Comparison of ENCODE assay signal across 10 cellular contexts in the genomic region with DNA sequence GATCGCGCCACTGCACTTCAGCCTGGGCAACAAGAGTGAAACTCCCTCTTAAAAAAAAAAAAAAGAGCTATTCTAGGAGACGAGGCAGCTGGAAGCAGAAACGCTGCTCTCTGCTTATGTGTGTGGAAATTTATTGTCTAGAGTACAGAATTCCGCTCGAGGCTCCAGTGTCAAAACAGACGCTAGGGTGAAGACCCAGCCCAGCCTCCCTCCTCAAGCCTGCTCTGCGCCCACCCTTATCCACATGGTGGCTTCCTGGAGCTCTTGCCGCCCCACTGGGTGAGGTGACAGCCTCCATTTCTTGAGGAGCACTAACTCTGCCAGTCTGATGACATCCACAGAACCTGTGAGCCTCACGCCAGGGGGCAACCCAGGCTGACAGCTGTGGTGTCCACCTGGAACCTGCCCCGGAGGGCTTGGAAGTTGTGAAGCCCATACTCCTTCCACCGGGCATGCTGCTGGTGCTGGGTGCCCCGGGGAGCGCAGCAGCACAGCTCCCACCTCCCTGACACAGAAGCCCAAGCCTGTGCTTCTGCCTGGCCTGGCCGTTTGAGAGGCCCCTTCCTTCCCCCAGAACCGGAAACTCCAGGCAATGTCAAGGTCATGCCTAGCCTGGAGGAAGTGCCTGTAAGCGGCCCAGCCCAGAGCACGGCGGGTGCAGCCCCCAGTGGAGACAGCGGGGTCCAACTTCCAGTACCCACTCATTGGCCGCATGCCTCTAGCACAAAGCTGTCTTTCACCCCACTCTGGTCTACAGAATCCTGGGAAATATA. TPM values are rescaled to one million over a fixed set of nuclear protein-coding genes. Genes with fewer than 3 reads are reported as not detected.
DNase-seq lines count a peak whose midpoint lies in the region; ATAC-seq and TF ChIP-seq lines count a peak whose summit lies in the region.
"Had no signal": no experiment of that assay in that cellular context is flagged by ENCODE, and none has a peak within 500 bp of the region (broad histone marks: within the 10 kb centered on the region; RNA-seq: fewer than 3 reads in every experiment).

No MANE protein-coding gene starts in this region.

- intact Hi-C loops in CD4-positive, alpha-beta T cell (cut with DNase I, micrococcal nuclease) = no loop called here

- H3K4me3 ChIP-seq in upper lobe of left lung = no peak overlapping the region

- peaks cover 20 to 30% (median 25%) of the 10 kb centered on the region in 4 donors for H3K4me1 ChIP-seq in upper lobe of left lung

- WGBS in upper lobe of left lung, 2 donors = 39 to 50% methylated on average over 10 to 19 of the region's 21 CpGs

- no peak overlapping the region for H3K4me3 Mint-ChIP-seq in WTC11
- H3K4me3 Mint-ChIP-seq in CD4-positive, alpha-beta T cell = no peak overlapping the region
- H3K4me3 Mint-ChIP-seq: activated T-cell treated with anti-CD3 and anti-CD28 coated beads, Interleukin-2, amount 50 U/mL, for 72 hours had no signal

- H3K4me1 Mint-ChIP-seq in WTC11 = peaks cover 23% of the 10 kb centered on the region
- no peaks in the 10 kb centered on the region for H3K4me1 Mint-ChIP-seq in CD4-positive, alpha-beta T cell (ENCODE audit: low read depth)

- POLR2A ChIA-PET in WTC11 (lab: Charles Lee) = no interaction called here
- POLR2A ChIA-PET in CD4-positive, alpha-beta T cell (lab: Charles Lee) = no interaction called here

- H3K27me3 Mint-ChIP-seq in WTC11 (ENCODE audit: low read depth) = peaks cover 18% of the 10 kb centered on the region
- peaks cover 33% of the 10 kb centered on the region for H3K27me3 Mint-ChIP-seq in CD4-positive, alpha-beta T cell

- H3K9me3 ChIP-seq in upper lobe of left lung = no peaks in the 10 kb centered on the region
- H3K9me3 ChIP-seq in CD4-positive, alpha-beta T cell (ENCODE audit: control insufficient read depth, low read length) = no peaks in the 10 kb centered on the region

- no peak overlapping the region for H3K27ac Mint-ChIP-seq in WTC11
- no peak overlapping the region for H3K27ac Mint-ChIP-seq in CD4-positive, alpha-beta T cell
- H3K27ac Mint-ChIP-seq: activated T-cell treated with anti-CD3 and anti-CD28 coated beads, Interleukin-2, amount 50 U/mL, for 72 hours had no signal

- H3K36me3 Mint-ChIP-seq in WTC11 = no peaks in the 10 kb centered on the region
- H3K36me3 Mint-ChIP-seq in CD4-positive, alpha-beta T cell (ENCODE audit: low read depth) = no peaks in the 10 kb centered on the region

- no peak for TF ChIP-seq EP300 in upper lobe of left lung (IDR thresholded peaks at IDR 0.05)

- H3K36me3 ChIP-seq in upper lobe of left lung = no peaks in the 10 kb centered on the region

- no peaks in the 10 kb centered on the region for H3K27me3 ChIP-seq in upper lobe of left lung
- H3K27me3 ChIP-seq in CD4-positive, alpha-beta T cell (ENCODE audit: control insufficient read depth, insufficient read depth, low read length) = peaks cover 21% of the 10 kb centered on the region

- ATAC-seq in WTC11 (peak; percentile 8; the same call in 1 of the 2 replicates), left lobe of liver (peak; percentile 33), upper lobe of left lung (ENCODE audit: low FRiP score in 2 of 2) (peak; percentile 17 to 57), GM21529 (IDR thresholded peaks at IDR 0.05; ENCODE audit: unreplicated experiment) (no peak)
- no peak for ATAC-seq in CD4-positive, alpha-beta T cell (ENCODE audit: poor library complexity)
- ATAC-seq: activated T-cell treated with anti-CD3 and anti-CD28 coated beads, Interleukin-2, amount 50 U/mL, for 72 hours had no signal

- peak overlapping the region; percentile 12 to 63 (median 58) for H3K27ac ChIP-seq in upper lobe of left lung
- H3K27ac ChIP-seq in CD4-positive, alpha-beta T cell (ENCODE audit: low read depth, low read length) = no peak overlapping the region

- CTCF ChIA-PET in WTC11 (lab: Charles Lee) = interaction anchor here (0.9 to 1.9 kb wide), 3 partner anchors 14 to 32 kb away, joined by 3 to 5 read pairs (median 4); no protein-coding TSS in a partner anchor
- CTCF ChIA-PET in CD4-positive, alpha-beta T cell (lab: Charles Lee) = interaction anchor here (1.5 kb wide), 1 partner anchor 31 kb away, joined by 3 read pairs; no protein-coding TSS in a partner anchor

- H3K9me3 Mint-ChIP-seq in WTC11 = no peaks in the 10 kb centered on the region
- H3K9me3 Mint-ChIP-seq in CD4-positive, alpha-beta T cell = no peaks in the 10 kb centered on the region
- H3K9me3 Mint-ChIP-seq: activated T-cell treated with anti-CD3 and anti-CD28 coated beads, Interleukin-2, amount 50 U/mL, for 72 hours had no signal

- TF ChIP-seq CTCF in WTC11 (IDR thresholded peaks at IDR 0.05) = no peak
- TF ChIP-seq CTCF in upper lobe of left lung (IDR thresholded peaks at IDR 0.05) = no peak
- no peak for TF ChIP-seq CTCF in CD4-positive, alpha-beta T cell (IDR thresholded peaks at IDR 0.05)

- DNase-seq in NCI-H510A treated with DMSO at 0.1 percent for 48 hours (lab: John Stamatoyannopoulos, UW) (peak; percentile 18), NCI-H510A (lab: John Stamatoyannopoulos, UW) (no peak), WTC11 (ENCODE audit: low spot score) (peak; percentile 29), left lobe of liver (ENCODE audit: low spot score) (no peak), upper lobe of left lung (no peak), NCI-H187 (lab: John Stamatoyannopoulos, UW) (no peak)
- no peak for DNase-seq in CD4-positive, alpha-beta T cell
- DNase-seq: activated T-cell treated with anti-CD3 and anti-CD28 coated beads, Interleukin-2, amount 50 U/mL, for 72 hours had no signal

- no peak for TF ChIP-seq POLR2A in upper lobe of left lung (IDR thresholded peaks at IDR 0.05)

TF ChIP-seq in WTC11, 78 proteins besides CTCF, POLR2A, EP300 and RAD21 (continues in another document):
- TF ChIP-seq RORB (CRISPR knock-in tag; IDR thresholded peaks at IDR 0.05) (no peak), SP1 (CRISPR knock-in tag; conservative IDR thresholded peaks at IDR 0.05) (no peak), ZNF396 (CRISPR knock-in tag; IDR thresholded peaks at IDR 0.05; ENCODE audit: borderline replicate concordance) (no peak), ZNF232 (CRISPR knock-in tag; IDR thresholded peaks at IDR 0.05) (no peak), ZNF416 (CRISPR knock-in tag; IDR thresholded peaks at IDR 0.05) (no peak), JUN (CRISPR knock-in tag; IDR thresholded peaks at IDR 0.05) (no peak)
- TF ChIP-seq, protein P1, sequence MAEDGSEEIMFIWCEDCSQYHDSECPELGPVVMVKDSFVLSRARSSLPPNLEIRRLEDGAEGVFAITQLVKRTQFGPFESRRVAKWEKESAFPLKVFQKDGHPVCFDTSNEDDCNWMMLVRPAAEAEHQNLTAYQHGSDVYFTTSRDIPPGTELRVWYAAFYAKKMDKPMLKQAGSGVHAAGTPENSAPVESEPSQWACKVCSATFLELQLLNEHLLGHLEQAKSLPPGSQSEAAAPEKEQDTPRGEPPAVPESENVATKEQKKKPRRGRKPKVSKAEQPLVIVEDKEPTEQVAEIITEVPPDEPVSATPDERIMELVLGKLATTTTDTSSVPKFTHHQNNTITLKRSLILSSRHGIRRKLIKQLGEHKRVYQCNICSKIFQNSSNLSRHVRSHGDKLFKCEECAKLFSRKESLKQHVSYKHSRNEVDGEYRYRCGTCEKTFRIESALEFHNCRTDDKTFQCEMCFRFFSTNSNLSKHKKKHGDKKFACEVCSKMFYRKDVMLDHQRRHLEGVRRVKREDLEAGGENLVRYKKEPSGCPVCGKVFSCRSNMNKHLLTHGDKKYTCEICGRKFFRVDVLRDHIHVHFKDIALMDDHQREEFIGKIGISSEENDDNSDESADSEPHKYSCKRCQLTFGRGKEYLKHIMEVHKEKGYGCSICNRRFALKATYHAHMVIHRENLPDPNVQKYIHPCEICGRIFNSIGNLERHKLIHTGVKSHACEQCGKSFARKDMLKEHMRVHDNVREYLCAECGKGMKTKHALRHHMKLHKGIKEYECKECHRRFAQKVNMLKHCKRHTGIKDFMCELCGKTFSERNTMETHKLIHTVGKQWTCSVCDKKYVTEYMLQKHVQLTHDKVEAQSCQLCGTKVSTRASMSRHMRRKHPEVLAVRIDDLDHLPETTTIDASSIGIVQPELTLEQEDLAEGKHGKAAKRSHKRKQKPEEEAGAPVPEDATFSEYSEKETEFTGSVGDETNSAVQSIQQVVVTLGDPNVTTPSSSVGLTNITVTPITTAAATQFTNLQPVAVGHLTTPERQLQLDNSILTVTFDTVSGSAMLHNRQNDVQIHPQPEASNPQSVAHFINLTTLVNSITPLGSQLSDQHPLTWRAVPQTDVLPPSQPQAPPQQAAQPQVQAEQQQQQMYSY (CRISPR knock-in tag; IDR thresholded peaks at IDR 0.05) = no peak
- TF ChIP-seq, protein P2, sequence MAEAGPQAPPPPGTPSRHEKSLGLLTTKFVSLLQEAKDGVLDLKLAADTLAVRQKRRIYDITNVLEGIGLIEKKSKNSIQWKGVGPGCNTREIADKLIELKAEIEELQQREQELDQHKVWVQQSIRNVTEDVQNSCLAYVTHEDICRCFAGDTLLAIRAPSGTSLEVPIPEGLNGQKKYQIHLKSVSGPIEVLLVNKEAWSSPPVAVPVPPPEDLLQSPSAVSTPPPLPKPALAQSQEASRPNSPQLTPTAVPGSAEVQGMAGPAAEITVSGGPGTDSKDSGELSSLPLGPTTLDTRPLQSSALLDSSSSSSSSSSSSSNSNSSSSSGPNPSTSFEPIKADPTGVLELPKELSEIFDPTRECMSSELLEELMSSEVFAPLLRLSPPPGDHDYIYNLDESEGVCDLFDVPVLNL (CRISPR knock-in tag; IDR thresholded peaks at IDR 0.05; ENCODE audit: borderline replicate concordance, low read depth) = no peak
- TF ChIP-seq, protein P3, sequence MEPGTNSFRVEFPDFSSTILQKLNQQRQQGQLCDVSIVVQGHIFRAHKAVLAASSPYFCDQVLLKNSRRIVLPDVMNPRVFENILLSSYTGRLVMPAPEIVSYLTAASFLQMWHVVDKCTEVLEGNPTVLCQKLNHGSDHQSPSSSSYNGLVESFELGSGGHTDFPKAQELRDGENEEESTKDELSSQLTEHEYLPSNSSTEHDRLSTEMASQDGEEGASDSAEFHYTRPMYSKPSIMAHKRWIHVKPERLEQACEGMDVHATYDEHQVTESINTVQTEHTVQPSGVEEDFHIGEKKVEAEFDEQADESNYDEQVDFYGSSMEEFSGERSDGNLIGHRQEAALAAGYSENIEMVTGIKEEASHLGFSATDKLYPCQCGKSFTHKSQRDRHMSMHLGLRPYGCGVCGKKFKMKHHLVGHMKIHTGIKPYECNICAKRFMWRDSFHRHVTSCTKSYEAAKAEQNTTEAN (CRISPR knock-in tag; IDR thresholded peaks at IDR 0.05) = no peak

RNA-seq across cellular contexts. Expression of a gene that starts 49.4 kb away (rescaled TPM):
- total RNA-seq in WTC11 (2021) (3.0 to 3.3 TPM (median 3.1 TPM) in 3 replicates), left lobe of liver (1.3 TPM), upper lobe of left lung (1 to 10 TPM in 2 of 6 donors, not detected in 4; 1.7 to 1.8 TPM)
- not detected for total RNA-seq in CD4-positive, alpha-beta T cell
- total RNA-seq: activated T-cell treated with anti-CD3 and anti-CD28 coated beads, Interleukin-2, amount 50 U/mL, for 72 hours; frontal cortex had no signal

Comparison
In these comparisons a context has a peak if more than half of its experiments do, and no peak if none do; other contexts are left out.
1. DNase-seq: peak in NCI-H510A treated with DMSO at 0.1 percent for 48 hours (single experiment) and WTC11 (single experiment); none in NCI-H510A (single experiment), left lobe of liver (single experiment), upper lobe of left lung (0 of 2), NCI-H187 (0 of 2) and CD4-positive, alpha-beta T cell (0 of 10).
2. ATAC-seq: peak in WTC11 (single experiment), left lobe of liver (single experiment) and upper lobe of left lung (2 of 2); none in GM21529 (single experiment) and CD4-positive, alpha-beta T cell (single experiment).